ENCODE assay signal across 9 cellular contexts in genomic region chr6:142822882-142823578, GRCh38.
DNase-seq lines count a peak whose midpoint lies in the region; ATAC-seq and TF ChIP-seq lines count a peak whose summit lies in the region.
"Had no signal": no experiment of that assay in that cellular context is flagged by ENCODE, and none has a peak within 500 bp of the region (broad histone marks: within the 10 kb centered on the region; RNA-seq: fewer than 3 reads in every experiment).

No MANE protein-coding gene starts in this region.

- DNase-seq in CD8-positive, alpha-beta T cell, result peak in 1 of 7 experiments; percentile 37
- DNase-seq in HFFc6 (no peak), UCSD-AML1 (lab: John Stamatoyannopoulos, UW; ENCODE audit: unreplicated experiment) (peak; percentile 48), iris pigment epithelial cell (ENCODE audit: low read depth) (peak; percentile 32), SHP77 (lab: John Stamatoyannopoulos, UW) (no peak), germinal center (ENCODE audit: low spot score) (no peak), AG08396 (ENCODE audit: low spot score) (no peak), GM03348 (ENCODE audit: low spot score) (no peak)
- DNase-seq: amniotic stem cell had no signal

- peaks cover 34% of the 10 kb centered on the region for H3K4me1 ChIP-seq in CD8-positive, alpha-beta T cell (ENCODE audit: insufficient read depth, low read length)

- CTCF ChIA-PET in CD8-positive, alpha-beta T cell (lab: Charles Lee), result interaction anchor here (0.8 kb wide), 1 partner anchor 10 kb away, joined by 3 read pairs; no protein-coding TSS in a partner anchor

- H3K27ac Mint-ChIP-seq in CD8-positive, alpha-beta T cell, result peak overlapping the region; percentile 86
- H3K27ac Mint-ChIP-seq in HFFc6, result no peak overlapping the region

- intact Hi-C loops in CD8-positive, alpha-beta T cell (cut with DNase I, micrococcal nuclease), result loop anchor here in 1 of 2 experiments (1.0 to 5.0 kb wide), 4 partner anchors 9 to 41 kb away; no protein-coding TSS in a partner anchor

- peak overlapping the region; percentile 10 for H3K4me3 Mint-ChIP-seq in CD8-positive, alpha-beta T cell
- H3K4me3 Mint-ChIP-seq in HFFc6, result no peak overlapping the region

- no peaks in the 10 kb centered on the region for H3K9me3 ChIP-seq in CD8-positive, alpha-beta T cell (ENCODE audit: low read length)

- no peaks in the 10 kb centered on the region for H3K27me3 ChIP-seq in CD8-positive, alpha-beta T cell (ENCODE audit: insufficient read depth, low read length)

- peaks cover 79% of the 10 kb centered on the region for H3K4me1 Mint-ChIP-seq in CD8-positive, alpha-beta T cell (ENCODE audit: low read depth)
- peaks cover 52% of the 10 kb centered on the region for H3K4me1 Mint-ChIP-seq in HFFc6 (ENCODE audit: low read depth)

- H3K27ac ChIP-seq in CD8-positive, alpha-beta T cell (ENCODE audit: low read depth, low read length), result no peak overlapping the region

- H3K4me3 ChIP-seq in CD8-positive, alpha-beta T cell (ENCODE audit: low read depth, low read length), result no peak overlapping the region

- no peak for TF ChIP-seq CTCF in CD8-positive, alpha-beta T cell (IDR thresholded peaks at IDR 0.05)
- peak; percentile 51 for TF ChIP-seq CTCF in HFFc6 (IDR thresholded peaks at IDR 0.05)

- H3K27me3 Mint-ChIP-seq in CD8-positive, alpha-beta T cell (ENCODE audit: low read depth), result no peaks in the 10 kb centered on the region
- no peaks in the 10 kb centered on the region; the same call in 1 of the 2 replicates for H3K27me3 Mint-ChIP-seq in HFFc6 (ENCODE audit: insufficient read depth)

- no peaks in the 10 kb centered on the region for H3K9me3 Mint-ChIP-seq in CD8-positive, alpha-beta T cell
- H3K9me3 Mint-ChIP-seq in HFFc6, result no peaks in the 10 kb centered on the region

- H3K36me3 ChIP-seq in CD8-positive, alpha-beta T cell (ENCODE audit: insufficient read depth, low read length), result no peaks in the 10 kb centered on the region

- POLR2A ChIA-PET in CD8-positive, alpha-beta T cell (lab: Charles Lee), result no interaction called here

- H3K36me3 Mint-ChIP-seq in CD8-positive, alpha-beta T cell, result peaks cover 26% of the 10 kb centered on the region
- peaks cover 5% of the 10 kb centered on the region; the same call in 1 of the 2 replicates for H3K36me3 Mint-ChIP-seq in HFFc6 (ENCODE audit: low read depth)

- ATAC-seq in CD8-positive, alpha-beta T cell, result no peak

Comparison
In these comparisons a context has a peak if more than half of its experiments do, and no peak if none do; other contexts are left out.
1. DNase-seq: peak in UCSD-AML1 (single experiment) and iris pigment epithelial cell (single experiment); none in HFFc6 (single experiment), SHP77 (0 of 2), germinal center (single experiment), AG08396 (single experiment) and GM03348 (single experiment).